In genomic region chr4:124952601-124953000, GRCh38 we compare ENCODE assay signal across 25 cellular contexts.
A peak's percentile ranks its signal among the peaks of the same experiment; 100 is the strongest.
DNase-seq lines count a peak whose midpoint lies in the region; FAIRE-seq and TF ChIP-seq lines count a peak whose summit lies in the region.
"Had no signal": no experiment of that assay in that cellular context is flagged by ENCODE, and none has a peak within 500 bp of the region (broad histone marks: within the 10 kb centered on the region; RNA-seq: fewer than 3 reads in every experiment).

No MANE protein-coding gene starts in this region.

- no peak overlapping the region for H3K4me3 ChIP-seq in astrocyte (ENCODE audit: insufficient read depth, low read depth, low read length)
- H3K4me3 ChIP-seq: BLaER1 treated with 17β-estradiol and CSF1 and Interleukin-3, amounts not matched to agents 10 nM and 100 nM; K562; Peyer's patch; SJCRH30 had no signal

- H3K9ac ChIP-seq in astrocyte (ENCODE audit: low read length), result no peak overlapping the region
- H3K9ac ChIP-seq: BLaER1 treated with 17β-estradiol and CSF1 and Interleukin-3, amounts not matched to agents 10 nM and 100 nM had no signal

- H3K36me3 Mint-ChIP-seq in astrocyte (ENCODE audit: low read depth, unreplicated experiment) (no peaks in the 10 kb centered on the region), nephron (ENCODE audit: low read depth) (no peaks in the 10 kb centered on the region)
- H3K36me3 Mint-ChIP-seq: CD4-positive, alpha-beta memory T cell had no signal

- DNase-seq in COLO829 (ENCODE audit: low spot score) (peak; percentile 58), SK-MEL-5 (ENCODE audit: low read depth, low spot score) (peak; percentile 74), astrocyte (ENCODE audit: low read depth) (no peak), NCI-H187 treated with DMSO at 0.1 percent for 48 hours (lab: John Stamatoyannopoulos, UW) (no peak), superior temporal gyrus (ENCODE audit: extremely low spot score) (no peak)
- DNase-seq in activated CD4-positive, alpha-beta T cell treated with anti-CD3 and anti-CD28 coated beads, Interleukin-2, amount 50 U/mL, for 1 hour, result no peak
- DNase-seq: 8988T; CD4-positive, alpha-beta memory T cell; DMS153; MM.1S; NCI-H1048; NCI-H1417 treated with DMSO at 0.1 percent for 48 hours; NCI-H2029; NCI-H2171; NCI-H345; NCI-H524; NCI-H82; Peyer's patch; SJCRH30; SW 1271 had no signal

- no peaks in the 10 kb centered on the region for H3K9me3 ChIP-seq in astrocyte (ENCODE audit: insufficient read depth, low read depth, low read length)
- H3K9me3 ChIP-seq: Peyer's patch, SJCRH30 had no signal

- H3K4me1 Mint-ChIP-seq in astrocyte (ENCODE audit: low read depth, unreplicated experiment) (peaks cover 20% of the 10 kb centered on the region), nephron (peaks cover 19% of the 10 kb centered on the region)
- H3K4me1 Mint-ChIP-seq: CD4-positive, alpha-beta memory T cell had no signal

- peaks cover 17% of the 10 kb centered on the region for H3K4me1 ChIP-seq in astrocyte (ENCODE audit: insufficient read depth, low read length)
- H3K4me1 ChIP-seq: BLaER1 treated with 17β-estradiol and CSF1 and Interleukin-3, amounts not matched to agents 10 nM and 100 nM; Peyer's patch; SJCRH30 had no signal

- TF ChIP-seq CTCF in astrocyte (IDR thresholded peaks at IDR 0.05; ENCODE audit: insufficient read depth, low read depth, low read length) (no peak), nephron (IDR thresholded peaks at IDR 0.05; ENCODE audit: unreplicated experiment in 3 of 3) (no peak)

- peak overlapping the region; percentile 21 for H3K4me2 ChIP-seq in astrocyte (ENCODE audit: low read length)
- H3K4me2 ChIP-seq: BLaER1 treated with 17β-estradiol and CSF1 and Interleukin-3, amounts not matched to agents 10 nM and 100 nM had no signal

- H3K27me3 Mint-ChIP-seq in astrocyte (ENCODE audit: low read depth, unreplicated experiment) (no peaks in the 10 kb centered on the region), nephron (ENCODE audit: low read depth) (no peaks in the 10 kb centered on the region)
- H3K27me3 Mint-ChIP-seq: CD4-positive, alpha-beta memory T cell had no signal

- H3K27ac Mint-ChIP-seq in astrocyte (ENCODE audit: unreplicated experiment) (no peak overlapping the region), nephron (peak overlapping the region in 2 of 3 experiments; percentile 18 to 61)
- H3K27ac Mint-ChIP-seq: CD4-positive, alpha-beta memory T cell had no signal

- in situ Hi-C loops in SK-MEL-5 (cut with HindIII; ENCODE audit: low pct_unique_long_range_greater_than_20kb, low sequenced_read_pairs), result no loop called here

- H3K9me3 Mint-ChIP-seq in astrocyte (ENCODE audit: unreplicated experiment) (peaks cover 2% of the 10 kb centered on the region), nephron (peaks cover 6% of the 10 kb centered on the region)

- H3K4me3 Mint-ChIP-seq in astrocyte (ENCODE audit: unreplicated experiment) (no peak overlapping the region), nephron (no peak overlapping the region)
- H3K4me3 Mint-ChIP-seq: CD4-positive, alpha-beta memory T cell had no signal

- no peak for FAIRE-seq in astrocyte (lab: Jason Lieb, UNC)
- FAIRE-seq: GM18507, H1, K562 had no signal

- no peaks in the 10 kb centered on the region for H4K20me1 ChIP-seq in astrocyte (ENCODE audit: insufficient read depth, low read length)
- H4K20me1 ChIP-seq: BLaER1 treated with 17β-estradiol and CSF1 and Interleukin-3, amounts not matched to agents 10 nM and 100 nM had no signal

- no peaks in the 10 kb centered on the region for H3K79me2 ChIP-seq in astrocyte (ENCODE audit: insufficient read depth, low read length)

- H3K27me3 ChIP-seq in astrocyte (ENCODE audit: insufficient read depth, low read length), result no peaks in the 10 kb centered on the region
- H3K27me3 ChIP-seq: BLaER1 treated with 17β-estradiol and CSF1 and Interleukin-3, amounts not matched to agents 10 nM and 100 nM; Peyer's patch; SJCRH30 had no signal

- H2AFZ ChIP-seq in astrocyte (ENCODE audit: low read depth, low read length), result no peak overlapping the region

- H3K27ac ChIP-seq in astrocyte (ENCODE audit: low read depth, low read length), result no peak overlapping the region
- H3K27ac ChIP-seq: BLaER1 treated with 17β-estradiol and CSF1 and Interleukin-3, amounts not matched to agents 10 nM and 100 nM; Peyer's patch; SJCRH30 had no signal

- no peaks in the 10 kb centered on the region for H3K36me3 ChIP-seq in astrocyte (ENCODE audit: insufficient read depth, low read length)
- H3K36me3 ChIP-seq: BLaER1 treated with 17β-estradiol and CSF1 and Interleukin-3, amounts not matched to agents 10 nM and 100 nM; Peyer's patch; SJCRH30 had no signal

Comparison
In these comparisons a context has a peak if more than half of its experiments do, and no peak if none do; other contexts are left out.
1. DNase-seq: peak in COLO829 (single experiment) and SK-MEL-5 (single experiment); none in astrocyte (single experiment), NCI-H187 treated with DMSO at 0.1 percent for 48 hours (single experiment), activated CD4-positive, alpha-beta T cell treated with anti-CD3 and anti-CD28 coated beads, Interleukin-2, amount 50 U/mL, for 1 hour (single experiment) and superior temporal gyrus (single experiment).